ENCODE assay signal across 27 cellular contexts in genomic region chr12:106333010-106333409, GRCh38.
"Had no signal": no experiment of that assay in that cellular context is flagged by ENCODE, and none has a peak within 500 bp of the region (broad histone marks: within the 10 kb centered on the region; RNA-seq: fewer than 3 reads in every experiment).

No MANE protein-coding gene starts in this region.

- H3K4me3 Mint-ChIP-seq: dendritic cell treated with granulocyte-macrophage colony-stimulating factor and Interleukin-4, amounts not matched to agents 40 ng/mL and 50 ng/mL, for 4 days; effector memory CD8-positive, alpha-beta T cell; endodermal cell; naive thymus-derived CD4-positive, alpha-beta T cell had no signal

- ATAC-seq: effector memory CD8-positive, alpha-beta T cell; esophagus mucosa; gastrocnemius medialis; heart right ventricle; left cardiac atrium; left lung; left ventricle myocardium superior; lower lobe of right lung; naive thymus-derived CD4-positive, alpha-beta T cell had no signal

- H3K27me3 Mint-ChIP-seq: dendritic cell treated with granulocyte-macrophage colony-stimulating factor and Interleukin-4, amounts not matched to agents 40 ng/mL and 50 ng/mL, for 4 days; effector memory CD8-positive, alpha-beta T cell; naive thymus-derived CD4-positive, alpha-beta T cell had no signal

- H3K4me3 ChIP-seq: colonic mucosa, esophagus squamous epithelium, gastrocnemius medialis, heart right ventricle, left lung, lower lobe of right lung had no signal

- H3K27me3 ChIP-seq: colonic mucosa, esophagus squamous epithelium, gastrocnemius medialis, heart right ventricle, left lung had no signal

- H3K27ac Mint-ChIP-seq: dendritic cell treated with granulocyte-macrophage colony-stimulating factor and Interleukin-4, amounts not matched to agents 40 ng/mL and 50 ng/mL, for 4 days; effector memory CD8-positive, alpha-beta T cell; endodermal cell had no signal

- H3K9me3 ChIP-seq: colonic mucosa, esophagus squamous epithelium, gastrocnemius medialis, heart right ventricle, left lung, lower lobe of right lung had no signal

- DNase-seq: colonic mucosa; cortex of kidney; effector CD8-positive, alpha-beta T cell; effector memory CD8-positive, alpha-beta T cell; endodermal cell; erythroblast; esophagus squamous epithelium; foreskin fibroblast; foreskin melanocyte; gastrocnemius medialis; glutamatergic neuron; head of caudate nucleus; heart right ventricle; hippocampal formation; left cardiac atrium; left lung; left ventricle myocardium superior; lower lobe of right lung; mesendoderm; midbrain; naive thymus-derived CD4-positive, alpha-beta T cell had no signal

- H3K27ac ChIP-seq: colonic mucosa, epithelial cell of prostate, esophagus squamous epithelium, heart right ventricle, left lung, lower lobe of right lung had no signal

- H3K9me3 Mint-ChIP-seq: dendritic cell treated with granulocyte-macrophage colony-stimulating factor and Interleukin-4, amounts not matched to agents 40 ng/mL and 50 ng/mL, for 4 days; effector memory CD8-positive, alpha-beta T cell; naive thymus-derived CD4-positive, alpha-beta T cell had no signal

- H3K36me3 ChIP-seq: colonic mucosa had no signal

- H3K4me1 ChIP-seq: colonic mucosa had no signal

- FAIRE-seq: endometrium, islet of Langerhans, keratinocyte had no signal
